In the genomic region with DNA sequence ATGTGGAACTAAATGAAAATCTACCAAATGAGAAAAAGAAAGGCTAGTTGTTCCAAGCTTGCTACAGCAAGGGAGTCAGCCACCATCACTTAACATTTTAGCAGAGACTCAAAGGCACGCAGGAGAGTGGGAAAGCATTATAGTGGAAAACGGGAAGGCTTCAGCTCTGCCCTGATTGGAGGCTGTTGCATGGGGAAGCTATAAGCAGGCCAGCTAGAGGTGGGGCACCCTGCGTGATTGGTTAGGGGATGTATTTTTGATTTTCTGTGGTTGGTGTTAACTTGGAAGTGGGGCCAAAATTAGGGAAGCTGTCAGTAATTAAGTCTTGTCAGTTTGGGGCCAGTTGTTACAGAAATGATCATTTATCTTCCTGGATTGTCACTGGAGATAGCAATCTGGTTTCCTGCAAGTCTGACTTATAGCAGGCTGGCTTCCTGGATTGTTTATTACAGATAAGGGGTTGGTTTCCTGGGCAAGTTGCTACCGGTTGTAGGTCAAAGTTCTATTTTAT, we compare ENCODE assay signal across 10 cellular contexts.
DNase-seq lines count a peak whose midpoint lies in the region; ATAC-seq, FAIRE-seq and TF ChIP-seq lines count a peak whose summit lies in the region.
"Had no signal": no experiment of that assay in that cellular context is flagged by ENCODE, and none has a peak within 500 bp of the region (broad histone marks: within the 10 kb centered on the region; RNA-seq: fewer than 3 reads in every experiment).

No MANE protein-coding gene starts in this region.

- peak; percentile 11 for FAIRE-seq in GM19239 (lab: Jason Lieb, UNC)

- POLR2A ChIA-PET in PC-3 (lab: Charles Lee; ENCODE audit: unreplicated experiment) = interaction anchor here (0.5 to 0.7 kb wide), 3 partner anchors 66 to 1358 kb away, joined by 3 to 5 read pairs (median 3); no protein-coding TSS in a partner anchor

- TF ChIP-seq POLR2A in esophagus squamous epithelium (IDR thresholded peaks at IDR 0.05) = no peak
- no peak for TF ChIP-seq POLR2A in sigmoid colon (IDR thresholded peaks at IDR 0.05)

- CTCF ChIA-PET in PC-3 (lab: Charles Lee) = interaction anchor here (0.7 to 2.9 kb wide), 4 partner anchors 64 to 170 kb away, joined by 3 to 19 read pairs (median 8); no protein-coding TSS in a partner anchor

- no peaks in the 10 kb centered on the region for H3K9me2 ChIP-seq in PC-3 (replicated peaks; ENCODE audit: low read length)

- TF ChIP-seq CTCF in PC-3 (conservative IDR thresholded peaks at IDR 0.05; ENCODE audit: low read depth, low read length) = no peak
- TF ChIP-seq CTCF in esophagus squamous epithelium (IDR thresholded peaks at IDR 0.05) = no peak
- TF ChIP-seq CTCF in sigmoid colon (IDR thresholded peaks at IDR 0.05) = no peak

- H3K27ac ChIP-seq in PC-3 (ENCODE audit: low read length) (peak overlapping the region; percentile 83), esophagus squamous epithelium (peak overlapping the region; percentile 35 to 83 (median 78)), sigmoid colon (peak overlapping the region; percentile 61 to 77 (median 63))
- H3K27ac ChIP-seq: VCaP had no signal

- intact Hi-C loops in PC-3 (cut with micrococcal nuclease) (loop anchor here (1.0 to 10.0 kb wide), 13 partner anchors 58 to 1258 kb away; partner anchors contain the start of gene ERGIC2), esophagus squamous epithelium (cut with DNase I) (no loop called here), sigmoid colon (cut with DNase I) (no loop called here)

- H3K4me1 ChIP-seq in PC-3 (ENCODE audit: insufficient read depth, low read length) (peaks cover 64% of the 10 kb centered on the region), esophagus squamous epithelium (peaks cover 13 to 49% (median 22%) of the 10 kb centered on the region in 3 donors), sigmoid colon (peaks cover 0 to 22% (median 16%) of the 10 kb centered on the region in 4 donors)

- no TSS peak for BruUV-seq in PC-3 (replicated peaks; lab: Mats Ljungman, UMichigan)

- no peaks in the 10 kb centered on the region for H4K20me1 ChIP-seq in PC-3 (ENCODE audit: low read length)

- WGBS in esophagus squamous epithelium, 2 donors = 41 to 59% methylated on average over 4 of the region's 4 CpGs
- 47 to 56% methylated on average over 4 of the region's 4 CpGs for WGBS in sigmoid colon, 2 donors

- H3K79me2 ChIP-seq in PC-3 (ENCODE audit: low read length) = no peaks in the 10 kb centered on the region

- DNase-seq in GM19239 (ENCODE audit: insufficient read length, low spot score) = no peak
- no peak for DNase-seq in PC-3
- DNase-seq in esophagus squamous epithelium (lab: John Stamatoyannopoulos, UW) = no peak
- no peak for DNase-seq in sigmoid colon
- DNase-seq in stimulated activated CD4-positive, alpha-beta T cell treated with anti-CD3 and anti-CD28 coated beads, Interleukin-4, amount 100 ng/mL, for 1 hour = no peak
- no peak for DNase-seq in activated T-cell treated with anti-CD3 and anti-CD28 coated beads, Interleukin-2, amount 50 U/mL, for 1 hour
- DNase-seq: DMS79 treated with DMSO at 0.1 percent for 48 hours had no signal

- H3K9me3 ChIP-seq in PC-3 (ENCODE audit: low read length) (no peaks in the 10 kb centered on the region), esophagus squamous epithelium (no peaks in the 10 kb centered on the region), sigmoid colon (no peaks in the 10 kb centered on the region)

- H3F3A ChIP-seq in PC-3 (ENCODE audit: low read length, unreplicated experiment) = peaks cover 18% of the 10 kb centered on the region

- H3K9ac ChIP-seq in PC-3 (ENCODE audit: low read length) = peak overlapping the region; percentile 56

- ATAC-seq in PC-3 (peak; percentile 14), GM18511 (IDR thresholded peaks at IDR 0.05; ENCODE audit: unreplicated experiment) (no peak), GM21447 (IDR thresholded peaks at IDR 0.05; ENCODE audit: unreplicated experiment) (no peak)

- H3K4me3 ChIP-seq in PC-3 (ENCODE audit: low read length) (peak overlapping the region; percentile 1; the same call in 1 of the 2 replicates), esophagus squamous epithelium (no peak overlapping the region), sigmoid colon (no peak overlapping the region)

- 0 out of 2 replicates have a peak overlapping the region, but pooled peaks have one; percentile 1 for H2AFZ ChIP-seq in PC-3 (ENCODE audit: low read length)

- H3K27me3 ChIP-seq in PC-3 (ENCODE audit: low read length) (no peaks in the 10 kb centered on the region), esophagus squamous epithelium (no peaks in the 10 kb centered on the region), sigmoid colon (no peaks in the 10 kb centered on the region)

- no peak for TF ChIP-seq EP300 in sigmoid colon (IDR thresholded peaks at IDR 0.05)

- no peaks in the 10 kb centered on the region for H3K36me3 ChIP-seq in PC-3 (ENCODE audit: low read depth, low read length)
- no peaks in the 10 kb centered on the region for H3K36me3 ChIP-seq in esophagus squamous epithelium
- no peaks in the 10 kb centered on the region for H3K36me3 ChIP-seq in sigmoid colon

- peak overlapping the region; percentile 63 for H3K4me2 ChIP-seq in PC-3 (ENCODE audit: low read length)
